Comparison of ENCODE assay signal across 1 cellular context in the genomic region with DNA sequence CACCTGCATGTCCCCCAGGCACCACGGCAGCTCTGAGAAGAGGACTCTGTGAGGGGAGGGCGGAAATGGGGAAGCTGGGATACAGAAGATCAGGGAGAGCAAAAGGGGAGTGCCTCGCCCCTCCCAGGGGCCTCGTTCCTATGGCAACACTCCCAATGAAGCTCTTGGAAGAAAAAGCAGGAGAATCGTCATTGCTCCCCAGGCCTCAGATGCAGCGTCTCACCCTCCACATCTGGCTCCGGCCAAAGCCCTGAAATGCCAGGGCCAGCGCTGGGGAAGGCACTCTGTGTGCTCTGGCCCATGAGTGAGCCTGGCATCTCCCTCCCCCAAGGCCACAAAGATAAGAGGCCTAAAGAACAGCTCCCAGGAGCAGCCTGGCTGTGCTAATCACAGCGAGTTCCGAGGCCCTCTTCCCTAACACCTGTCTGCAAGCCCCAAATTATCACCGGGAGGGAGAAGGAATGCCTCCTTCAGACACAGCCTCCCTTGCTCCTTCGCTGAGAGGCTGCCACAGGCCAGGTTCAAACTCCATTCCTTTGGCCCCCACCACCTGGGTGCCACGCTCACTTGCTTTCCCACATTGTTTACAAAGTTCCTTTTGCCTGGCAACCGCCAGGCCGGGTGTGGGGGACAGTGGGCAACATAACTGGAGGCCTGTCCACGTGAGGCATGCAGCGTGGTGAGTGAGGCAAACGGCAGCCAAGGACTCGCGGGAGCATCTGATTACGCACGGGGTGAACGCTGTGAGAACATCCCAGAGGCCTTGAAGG.
TF ChIP-seq lines count a peak whose summit lies in the region.

No MANE protein-coding gene starts in this region.

TF ChIP-seq in K562, 482 proteins besides CTCF, POLR2A, EP300 and RAD21 (continued from another document and continues in another):
- TF ChIP-seq TGIF2 (CRISPR knock-in tag; IDR thresholded peaks at IDR 0.05): no peak
- TF ChIP-seq CUX1 (CRISPR knock-in tag; IDR thresholded peaks at IDR 0.05): no peak
- no peak for TF ChIP-seq KAT2B (IDR thresholded peaks at IDR 0.05; ENCODE audit: low read depth, low read length)
- no peak for TF ChIP-seq ZNF41 (CRISPR knock-in tag; conservative IDR thresholded peaks at IDR 0.05)
- no peak for TF ChIP-seq CEBPZ (IDR thresholded peaks at IDR 0.05; ENCODE audit: borderline replicate concordance, low read depth, low read length)
- TF ChIP-seq KLF1 (tag; IDR thresholded peaks at IDR 0.05): no peak
- TF ChIP-seq GTF3C2 (IDR thresholded peaks at IDR 0.05; ENCODE audit: borderline replicate concordance, extremely low read depth, insufficient read length): no peak
- TF ChIP-seq, protein P1, sequence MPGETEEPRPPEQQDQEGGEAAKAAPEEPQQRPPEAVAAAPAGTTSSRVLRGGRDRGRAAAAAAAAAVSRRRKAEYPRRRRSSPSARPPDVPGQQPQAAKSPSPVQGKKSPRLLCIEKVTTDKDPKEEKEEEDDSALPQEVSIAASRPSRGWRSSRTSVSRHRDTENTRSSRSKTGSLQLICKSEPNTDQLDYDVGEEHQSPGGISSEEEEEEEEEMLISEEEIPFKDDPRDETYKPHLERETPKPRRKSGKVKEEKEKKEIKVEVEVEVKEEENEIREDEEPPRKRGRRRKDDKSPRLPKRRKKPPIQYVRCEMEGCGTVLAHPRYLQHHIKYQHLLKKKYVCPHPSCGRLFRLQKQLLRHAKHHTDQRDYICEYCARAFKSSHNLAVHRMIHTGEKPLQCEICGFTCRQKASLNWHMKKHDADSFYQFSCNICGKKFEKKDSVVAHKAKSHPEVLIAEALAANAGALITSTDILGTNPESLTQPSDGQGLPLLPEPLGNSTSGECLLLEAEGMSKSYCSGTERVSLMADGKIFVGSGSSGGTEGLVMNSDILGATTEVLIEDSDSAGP (CRISPR knock-in tag; IDR thresholded peaks at IDR 0.05): no peak
- TF ChIP-seq, protein P2, sequence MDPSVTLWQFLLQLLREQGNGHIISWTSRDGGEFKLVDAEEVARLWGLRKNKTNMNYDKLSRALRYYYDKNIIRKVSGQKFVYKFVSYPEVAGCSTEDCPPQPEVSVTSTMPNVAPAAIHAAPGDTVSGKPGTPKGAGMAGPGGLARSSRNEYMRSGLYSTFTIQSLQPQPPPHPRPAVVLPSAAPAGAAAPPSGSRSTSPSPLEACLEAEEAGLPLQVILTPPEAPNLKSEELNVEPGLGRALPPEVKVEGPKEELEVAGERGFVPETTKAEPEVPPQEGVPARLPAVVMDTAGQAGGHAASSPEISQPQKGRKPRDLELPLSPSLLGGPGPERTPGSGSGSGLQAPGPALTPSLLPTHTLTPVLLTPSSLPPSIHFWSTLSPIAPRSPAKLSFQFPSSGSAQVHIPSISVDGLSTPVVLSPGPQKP (CRISPR knock-in tag; IDR thresholded peaks at IDR 0.05): no peak
- TF ChIP-seq MTA1 (IDR thresholded peaks at IDR 0.05; ENCODE audit: borderline replicate concordance): no peak
- no peak for TF ChIP-seq TAF15 (IDR thresholded peaks at IDR 0.05; ENCODE audit: low read depth, low read length)
- peak in 1 of 2 experiments; percentile 7; a peak in 1 of 4 replicates for TF ChIP-seq FOXA3 (CRISPR knock-in tag; conservative IDR thresholded peaks at IDR 0.05 in 1 of 2, IDR thresholded peaks at IDR 0.05 in 1 of 2)
- TF ChIP-seq GTF2E2 (tag; IDR thresholded peaks at IDR 0.05): no peak
- TF ChIP-seq ZNF778 (CRISPR knock-in tag; IDR thresholded peaks at IDR 0.05): no peak
- no peak for TF ChIP-seq ZNF668 (CRISPR knock-in tag; IDR thresholded peaks at IDR 0.05)
- TF ChIP-seq GATAD2B (IDR thresholded peaks at IDR 0.05; ENCODE audit: borderline replicate concordance): no peak
- TF ChIP-seq, protein P3, sequence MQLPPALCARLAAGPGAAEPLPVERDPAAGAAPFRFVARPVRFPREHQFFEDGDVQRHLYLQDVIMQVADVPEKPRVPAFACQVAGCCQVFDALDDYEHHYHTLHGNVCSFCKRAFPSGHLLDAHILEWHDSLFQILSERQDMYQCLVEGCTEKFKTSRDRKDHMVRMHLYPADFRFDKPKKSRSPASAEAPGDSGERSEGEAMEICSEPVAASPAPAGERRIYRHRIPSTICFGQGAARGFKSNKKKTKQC (CRISPR knock-in tag; IDR thresholded peaks at IDR 0.05): no peak; the same call in none of the 2 replicates
- no peak for TF ChIP-seq PBX2 (CRISPR knock-in tag; IDR thresholded peaks at IDR 0.05; ENCODE audit: low read depth)
- TF ChIP-seq PBX2 (tag; conservative IDR thresholded peaks at IDR 0.05; ENCODE audit: low read depth): no peak
- TF ChIP-seq, protein P4, sequence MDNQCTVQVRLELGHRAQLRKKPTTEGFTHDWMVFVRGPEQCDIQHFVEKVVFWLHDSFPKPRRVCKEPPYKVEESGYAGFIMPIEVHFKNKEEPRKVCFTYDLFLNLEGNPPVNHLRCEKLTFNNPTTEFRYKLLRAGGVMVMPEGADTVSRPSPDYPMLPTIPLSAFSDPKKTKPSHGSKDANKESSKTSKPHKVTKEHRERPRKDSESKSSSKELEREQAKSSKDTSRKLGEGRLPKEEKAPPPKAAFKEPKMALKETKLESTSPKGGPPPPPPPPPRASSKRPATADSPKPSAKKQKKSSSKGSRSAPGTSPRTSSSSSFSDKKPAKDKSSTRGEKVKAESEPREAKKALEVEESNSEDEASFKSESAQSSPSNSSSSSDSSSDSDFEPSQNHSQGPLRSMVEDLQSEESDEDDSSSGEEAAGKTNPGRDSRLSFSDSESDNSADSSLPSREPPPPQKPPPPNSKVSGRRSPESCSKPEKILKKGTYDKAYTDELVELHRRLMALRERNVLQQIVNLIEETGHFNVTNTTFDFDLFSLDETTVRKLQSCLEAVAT (IDR thresholded peaks at IDR 0.05): no peak
- TF ChIP-seq KDM4B (IDR thresholded peaks at IDR 0.05; ENCODE audit: borderline replicate concordance in 2 of 2, low read depth in 1 of 2): 0 out of 4 replicates have a peak, but pooled peaks of 1 of the 2 experiments have one; percentile 26
- peak; percentile 60; the same call in 1 of the 2 replicates for TF ChIP-seq BHLHE40 (IDR thresholded peaks at IDR 0.05; ENCODE audit: low read length)
- peak; percentile 15; the same call in 1 of the 2 replicates for TF ChIP-seq ZNF766 (CRISPR knock-in tag; conservative IDR thresholded peaks at IDR 0.05)
- TF ChIP-seq, protein P5, sequence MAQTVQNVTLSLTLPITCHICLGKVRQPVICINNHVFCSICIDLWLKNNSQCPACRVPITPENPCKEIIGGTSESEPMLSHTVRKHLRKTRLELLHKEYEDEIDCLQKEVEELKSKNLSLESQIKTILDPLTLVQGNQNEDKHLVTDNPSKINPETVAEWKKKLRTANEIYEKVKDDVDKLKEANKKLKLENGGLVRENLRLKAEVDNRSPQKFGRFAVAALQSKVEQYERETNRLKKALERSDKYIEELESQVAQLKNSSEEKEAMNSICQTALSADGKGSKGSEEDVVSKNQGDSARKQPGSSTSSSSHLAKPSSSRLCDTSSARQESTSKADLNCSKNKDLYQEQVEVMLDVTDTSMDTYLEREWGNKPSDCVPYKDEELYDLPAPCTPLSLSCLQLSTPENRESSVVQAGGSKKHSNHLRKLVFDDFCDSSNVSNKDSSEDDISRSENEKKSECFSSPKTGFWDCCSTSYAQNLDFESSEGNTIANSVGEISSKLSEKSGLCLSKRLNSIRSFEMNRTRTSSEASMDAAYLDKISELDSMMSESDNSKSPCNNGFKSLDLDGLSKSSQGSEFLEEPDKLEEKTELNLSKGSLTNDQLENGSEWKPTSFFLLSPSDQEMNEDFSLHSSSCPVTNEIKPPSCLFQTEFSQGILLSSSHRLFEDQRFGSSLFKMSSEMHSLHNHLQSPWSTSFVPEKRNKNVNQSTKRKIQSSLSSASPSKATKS (CRISPR knock-in tag; IDR thresholded peaks at IDR 0.05): no peak
- TF ChIP-seq POLR2AphosphoS2 (IDR thresholded peaks at IDR 0.05; ENCODE audit: low read length): no peak
- TF ChIP-seq NEUROD1 (IDR thresholded peaks at IDR 0.05; ENCODE audit: borderline replicate concordance, low read depth, low read length, partially characterized antibody): no peak
- no peak for TF ChIP-seq ZNF24 (IDR thresholded peaks at IDR 0.05)
- no peak for TF ChIP-seq SREBF2 (CRISPR knock-in tag; IDR thresholded peaks at IDR 0.05)
- TF ChIP-seq GTF2A2 (tag; IDR thresholded peaks at IDR 0.05): no peak
- TF ChIP-seq ZNF121 (CRISPR knock-in tag; conservative IDR thresholded peaks at IDR 0.05): no peak
